ENCODE assay signal across 11 cellular contexts in the genomic region with DNA sequence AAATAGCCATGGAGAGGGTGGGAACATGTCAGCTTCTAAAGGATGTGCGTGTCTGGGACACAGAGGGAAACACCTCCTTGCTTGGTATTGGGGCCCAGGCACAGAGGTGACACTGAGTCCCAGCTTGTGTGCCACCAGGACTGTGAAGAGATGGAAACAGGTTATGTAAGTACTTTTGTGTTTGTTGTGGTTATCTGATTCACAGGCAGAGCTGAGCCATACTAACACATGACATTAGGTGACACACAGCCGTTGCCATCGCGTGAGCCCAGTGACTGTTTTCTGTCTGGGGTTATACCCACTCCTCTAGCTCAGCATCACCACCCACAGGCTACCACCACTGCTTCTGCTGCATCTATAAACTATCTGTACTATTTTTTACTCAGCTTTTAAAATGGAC. TPM values are rescaled to one million over a fixed set of nuclear protein-coding genes. Genes with fewer than 3 reads are reported as not detected.
DNase-seq lines count a peak whose midpoint lies in the region; ATAC-seq, FAIRE-seq and TF ChIP-seq lines count a peak whose summit lies in the region.
"Had no signal": no experiment of that assay in that cellular context is flagged by ENCODE, and none has a peak within 500 bp of the region (broad histone marks: within the 10 kb centered on the region; RNA-seq: fewer than 3 reads in every experiment).

No MANE protein-coding gene starts in this region.

- H3K4me1 ChIP-seq in small intestine (ENCODE audit: control insufficient read depth in 2 of 2, insufficient read depth in 1 of 2, low read depth in 1 of 2, low read length in 1 of 2), result no peaks in the 10 kb centered on the region
- H3K4me1 ChIP-seq in foreskin keratinocyte, result no peaks in the 10 kb centered on the region

- no peak overlapping the region for H3K4me3 ChIP-seq in small intestine (ENCODE audit: low read depth in 1 of 2, low read length in 2 of 2)

- H3K27ac ChIP-seq in small intestine (ENCODE audit: low read depth in 1 of 2, low read length in 1 of 2), result no peak overlapping the region
- H3K27ac ChIP-seq in foreskin keratinocyte, result no peak overlapping the region

- TF ChIP-seq CTCF in foreskin keratinocyte (conservative IDR thresholded peaks at IDR 0.05), result no peak

- peaks cover 62% of the 10 kb centered on the region for H3K4me1 Mint-ChIP-seq in activated naive CD8-positive, alpha-beta T cell treated with anti-CD3 and anti-CD28 coated beads for 36 hours

- H3K9me3 ChIP-seq in small intestine (ENCODE audit: control insufficient read depth, low read depth), result no peaks in the 10 kb centered on the region

- no peaks in the 10 kb centered on the region for H3K27me3 ChIP-seq in small intestine (ENCODE audit: control insufficient read depth in 2 of 2, insufficient read depth in 2 of 2, low read length in 2 of 2)
- H3K27me3 ChIP-seq in foreskin keratinocyte, result peaks cover 16% of the 10 kb centered on the region

- no peaks in the 10 kb centered on the region for H3K36me3 ChIP-seq in small intestine (ENCODE audit: control insufficient read depth in 2 of 2, insufficient read depth in 2 of 2, low read length in 2 of 2)

- WGBS in small intestine, 3 donors, result 58 to 72% (median 68%) methylated on average over 4 of the region's 4 CpGs

- DNase-seq in activated naive CD8-positive, alpha-beta T cell treated with anti-CD3 and anti-CD28 coated beads for 36 hours, result peak; percentile 86
- peak; percentile 84 for DNase-seq in stimulated activated CD4-positive, alpha-beta T cell treated with anti-CD3 and anti-CD28 coated beads, Interleukin-4, amount 100 ng/mL, for 1 hour
- no peak for DNase-seq in COR-L47 (lab: John Stamatoyannopoulos, UW)
- DNase-seq in small intestine, result no peak
- no peak for DNase-seq in foreskin keratinocyte
- DNase-seq: H9, NCI-H187 had no signal

- FAIRE-seq in small intestine (lab: Jason Lieb, UNC), result no peak

- H3K36me3 Mint-ChIP-seq in activated naive CD8-positive, alpha-beta T cell treated with anti-CD3 and anti-CD28 coated beads for 36 hours, result peaks cover 5% of the 10 kb centered on the region

- H3K27me3 Mint-ChIP-seq in activated naive CD8-positive, alpha-beta T cell treated with anti-CD3 and anti-CD28 coated beads for 36 hours, result no peaks in the 10 kb centered on the region

- H3K4me3 Mint-ChIP-seq in activated naive CD8-positive, alpha-beta T cell treated with anti-CD3 and anti-CD28 coated beads for 36 hours, result peak overlapping the region; percentile 47
- H3K4me3 Mint-ChIP-seq: H9 had no signal

- H3K9me3 Mint-ChIP-seq in activated naive CD8-positive, alpha-beta T cell treated with anti-CD3 and anti-CD28 coated beads for 36 hours, result peaks cover 1% of the 10 kb centered on the region
- H3K9me3 Mint-ChIP-seq: H9 had no signal

- H3K27ac Mint-ChIP-seq in activated naive CD8-positive, alpha-beta T cell treated with anti-CD3 and anti-CD28 coated beads for 36 hours, result peak overlapping the region; percentile 88

- peak; percentile 43 for ATAC-seq in GM21717 (IDR thresholded peaks at IDR 0.05; ENCODE audit: unreplicated experiment)
- ATAC-seq in activated CD4-positive, CD25-positive, alpha-beta regulatory T cell treated with anti-CD3 and anti-CD28 coated beads, Interleukin-2, amount 50 U/mL, for 24 hours, result peak; percentile 74 to 77
- ATAC-seq in HG02885 (IDR thresholded peaks at IDR 0.05; ENCODE audit: poor library complexity, unreplicated experiment), result no peak
- no peak for ATAC-seq in foreskin keratinocyte

RNA-seq across cellular contexts. Expression of gene FLVCR2, which starts 12.1 kb away (rescaled TPM):
- total RNA-seq in activated naive CD8-positive, alpha-beta T cell treated with anti-CD3 and anti-CD28 coated beads for 36 hours, result under 1 TPM; 0.64 to 0.78 TPM
- polyA plus RNA-seq in small intestine (10 to 100 TPM; 12.8 to 29.7 (median 21.3) TPM), foreskin keratinocyte (0.07 and 0.11 TPM in 2 replicates)
- total RNA-seq in foreskin keratinocyte, result 0.03 and 0.11 TPM in 2 replicates

RNA-seq across cellular contexts. Expression of gene BATF, which starts 44.1 kb away (rescaled TPM):
- 10 to 100 TPM; 46.2 to 47.9 TPM for total RNA-seq in activated naive CD8-positive, alpha-beta T cell treated with anti-CD3 and anti-CD28 coated beads for 36 hours
- polyA plus RNA-seq in small intestine (1 to 10 TPM; 4.0 to 5.9 (median 5.4) TPM), foreskin keratinocyte (not detected in 2 replicates)
- not detected in 2 replicates for total RNA-seq in foreskin keratinocyte
- total RNA-seq: H9, renal cortical epithelial cell had no signal

Comparison
In these comparisons a context has a peak if more than half of its experiments do, and no peak if none do; other contexts are left out.
1. ATAC-seq: peak in GM21717 (single experiment) and activated CD4-positive, CD25-positive, alpha-beta regulatory T cell treated with anti-CD3 and anti-CD28 coated beads, Interleukin-2, amount 50 U/mL, for 24 hours (2 of 2); none in HG02885 (single experiment) and foreskin keratinocyte (single experiment).
2. DNase-seq: peak in activated naive CD8-positive, alpha-beta T cell treated with anti-CD3 and anti-CD28 coated beads for 36 hours (single experiment) and stimulated activated CD4-positive, alpha-beta T cell treated with anti-CD3 and anti-CD28 coated beads, Interleukin-4, amount 100 ng/mL, for 1 hour (single experiment); none in COR-L47 (single experiment), small intestine (single experiment) and foreskin keratinocyte (0 of 2).
3. RNA of gene BATF, which starts 44.1 kb away (total RNA-seq): 46.2 to 47.9 TPM in activated naive CD8-positive, alpha-beta T cell treated with anti-CD3 and anti-CD28 coated beads for 36 hours; not detected in foreskin keratinocyte; every median in the first group is over 10 times any median in the second.